ENCODE assay signal across 32 cellular contexts in the genomic region with DNA sequence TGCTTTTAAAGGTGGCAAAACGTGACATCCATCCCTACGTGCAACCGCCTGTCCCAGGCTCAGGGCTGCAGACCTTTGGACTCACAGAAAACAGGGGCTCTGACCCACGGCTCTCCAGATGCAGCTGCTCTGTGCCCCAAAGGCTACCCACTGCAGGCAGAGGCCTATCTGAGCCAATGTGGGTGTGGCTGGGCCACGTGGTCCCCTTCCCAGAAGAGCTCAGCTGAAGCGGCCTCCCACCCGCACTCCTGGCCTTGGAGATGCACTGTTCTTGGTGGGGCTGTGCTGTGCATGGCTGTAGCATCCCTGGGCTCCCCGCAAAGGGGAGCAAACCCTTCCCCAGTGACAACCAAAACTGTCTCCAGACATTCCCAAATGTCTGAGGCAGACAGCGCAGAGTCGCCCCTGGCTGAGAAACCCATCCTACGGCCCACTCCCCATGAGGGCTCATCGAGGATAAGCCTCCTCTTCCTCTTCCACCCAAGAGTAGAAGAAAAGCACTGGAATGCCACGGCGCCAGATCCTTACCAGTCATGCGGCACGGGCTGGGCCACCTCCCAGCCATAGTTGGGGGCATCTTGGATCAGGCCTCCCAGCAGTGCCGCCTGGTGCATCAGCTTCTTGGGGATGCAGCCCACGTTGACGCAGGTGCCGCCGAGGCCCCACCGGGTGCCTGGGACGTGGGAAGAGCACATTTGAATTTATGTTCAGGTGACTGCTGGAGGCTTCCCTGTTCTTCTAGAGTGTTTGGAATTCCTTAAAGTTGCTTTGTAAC.
"Had no signal": no experiment of that assay in that cellular context is flagged by ENCODE, and none has a peak within 500 bp of the region (broad histone marks: within the 10 kb centered on the region; RNA-seq: fewer than 3 reads in every experiment).

No MANE protein-coding gene starts in this region.

- H3K27ac Mint-ChIP-seq: mesothelial cell of epicardium; naive B cell; natural killer cell treated with Interleukin-12 subunit alpha and Interleukin-12 subunit beta and Interleukin-15 and Interleukin-18, amount 100 ng/mL, for 72 hours had no signal

- H3K9me3 ChIP-seq: esophagus squamous epithelium, left lung, mucosa of descending colon, ovary, psoas muscle, sigmoid colon, suprapubic skin, thyroid gland, vagina had no signal

- H3K27me3 Mint-ChIP-seq: naive B cell; natural killer cell treated with Interleukin-12 subunit alpha and Interleukin-12 subunit beta and Interleukin-15 and Interleukin-18, amount 100 ng/mL, for 72 hours; stimulated activated naive CD8-positive, alpha-beta T cell treated with anti-CD3 and anti-CD28 coated beads, Interleukin-15, amount 100 ng/mL, for 72 hours had no signal

- H3K36me3 ChIP-seq: ovary had no signal

- H3K36me3 Mint-ChIP-seq: natural killer cell treated with Interleukin-12 subunit alpha and Interleukin-12 subunit beta and Interleukin-15 and Interleukin-18, amount 100 ng/mL, for 72 hours had no signal

- DNase-seq: dermis blood vessel endothelial cell; effector memory CD4-positive, alpha-beta T cell; esophagus squamous epithelium; foreskin melanocyte; glutamatergic neuron; heart right ventricle; hippocampal formation; left cardiac atrium; mesenchymal stem cell; naive B cell; ovary; psoas muscle; right cardiac atrium; sigmoid colon; spleen; stimulated activated CD4-positive, alpha-beta T cell treated with anti-CD3 and anti-CD28 coated beads, Interleukin-15, amount 100 ng/mL, for 24 hours; stimulated activated CD4-positive, alpha-beta T cell treated with anti-CD3 and anti-CD28 coated beads, Interleukin-2, amount 100 ng/mL, for 48 hours; stimulated activated naive CD4-positive, alpha-beta T cell; stimulated activated naive CD8-positive, alpha-beta T cell treated with anti-CD3 and anti-CD28 coated beads, Interleukin-15, amount 100 ng/mL, for 72 hours; thyroid gland; trophoblast cell had no signal

- ATAC-seq: left lung; mucosa of descending colon; psoas muscle; right cardiac atrium; stimulated activated naive CD8-positive, alpha-beta T cell treated with anti-CD3 and anti-CD28 coated beads, Interleukin-15, amount 100 ng/mL, for 72 hours had no signal

- H3K4me1 ChIP-seq: esophagus squamous epithelium, heart right ventricle, left lung, psoas muscle, sigmoid colon, spleen, suprapubic skin, thyroid gland, vagina had no signal

- H3K4me3 ChIP-seq: coronary artery, esophagus squamous epithelium, heart right ventricle, left lung, mucosa of descending colon, ovary, psoas muscle, sigmoid colon, skin epidermis, spleen, suprapubic skin, thyroid gland, vagina had no signal

- FAIRE-seq: endothelial cell of umbilical vein, islet of Langerhans had no signal

- H3K4me3 Mint-ChIP-seq: mesothelial cell of epicardium; natural killer cell treated with Interleukin-12 subunit alpha and Interleukin-12 subunit beta and Interleukin-15 and Interleukin-18, amount 100 ng/mL, for 72 hours; neural crest cell; stimulated activated naive CD8-positive, alpha-beta T cell treated with anti-CD3 and anti-CD28 coated beads, Interleukin-15, amount 100 ng/mL, for 72 hours had no signal

- H3K27ac ChIP-seq: coronary artery, esophagus squamous epithelium, heart right ventricle, left lung, ovary, psoas muscle, sigmoid colon, skin epidermis, spleen, suprapubic skin, thyroid gland, vagina had no signal

- H3K27me3 ChIP-seq: esophagus squamous epithelium, heart right ventricle, left lung, ovary, sigmoid colon, spleen, suprapubic skin, thyroid gland, vagina had no signal

- H3K4me1 Mint-ChIP-seq: mesothelial cell of epicardium; neural crest cell; stimulated activated naive CD8-positive, alpha-beta T cell treated with anti-CD3 and anti-CD28 coated beads, Interleukin-15, amount 100 ng/mL, for 72 hours had no signal
